In the genomic region with DNA sequence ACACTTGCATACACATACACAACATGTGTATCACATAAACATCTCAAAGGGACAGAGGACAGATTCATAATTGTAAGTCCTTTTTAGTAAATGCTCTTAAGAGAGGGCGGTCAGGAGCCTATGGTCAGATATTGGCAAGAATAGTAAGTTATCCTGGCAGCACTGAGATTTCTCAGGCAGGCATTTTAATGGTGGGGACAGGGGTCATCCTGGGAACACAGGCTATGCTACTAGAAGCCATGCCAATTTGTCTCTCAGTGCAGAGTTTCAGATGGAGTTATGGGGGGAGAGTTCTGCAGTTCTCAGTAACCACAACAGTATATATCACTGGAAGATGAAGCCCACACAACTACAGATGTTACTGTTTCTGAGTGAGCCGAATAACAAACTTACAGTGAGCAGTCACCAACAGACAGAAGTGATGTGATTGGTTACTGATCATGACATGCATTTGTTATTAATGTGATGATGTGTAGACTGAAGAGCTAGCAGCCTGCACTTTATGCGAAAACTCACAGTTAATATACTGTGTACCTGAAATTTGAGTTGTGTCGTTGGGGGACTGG, we compare ENCODE assay signal across 11 cellular contexts. TPM values are rescaled to one million over a fixed set of nuclear protein-coding genes. Genes with fewer than 3 reads are reported as not detected.
A peak's percentile ranks its signal among the peaks of the same experiment; 100 is the strongest.
DNase-seq lines count a peak whose midpoint lies in the region; ATAC-seq and TF ChIP-seq lines count a peak whose summit lies in the region.
"Had no signal": no experiment of that assay in that cellular context is flagged by ENCODE, and none has a peak within 500 bp of the region (broad histone marks: within the 10 kb centered on the region; RNA-seq: fewer than 3 reads in every experiment).

No MANE protein-coding gene starts in this region.

- H3K27me3 Mint-ChIP-seq in activated CD4-positive, alpha-beta T cell treated with anti-CD3 and anti-CD28 coated beads for 36 hours, result no peaks in the 10 kb centered on the region
- no peaks in the 10 kb centered on the region for H3K27me3 Mint-ChIP-seq in activated T-helper 17 cell treated with anti-CD3 and anti-CD28 coated beads, Interleukin-2, amount 50 U/mL, for 72 hours

- ATAC-seq in activated CD4-positive, alpha-beta T cell treated with anti-CD3 and anti-CD28 coated beads for 36 hours, result peak; percentile 52
- ATAC-seq in HG02938 (IDR thresholded peaks at IDR 0.05; ENCODE audit: unreplicated experiment) (peak; percentile 36), GM21367 (IDR thresholded peaks at IDR 0.05; ENCODE audit: unreplicated experiment) (no peak), GM19397 (IDR thresholded peaks at IDR 0.05; ENCODE audit: unreplicated experiment) (no peak)
- peak; percentile 46 for ATAC-seq in activated T-helper 17 cell treated with anti-CD3 and anti-CD28 coated beads, Interleukin-2, amount 50 U/mL, for 72 hours (replicated peaks)
- ATAC-seq: Right ventricle myocardium inferior had no signal

- H3K4me1 Mint-ChIP-seq in activated CD4-positive, alpha-beta T cell treated with anti-CD3 and anti-CD28 coated beads for 36 hours, result peaks cover 48% of the 10 kb centered on the region
- peaks cover 29% of the 10 kb centered on the region for H3K4me1 Mint-ChIP-seq in activated T-helper 17 cell treated with anti-CD3 and anti-CD28 coated beads, Interleukin-2, amount 50 U/mL, for 72 hours

- H3K27ac Mint-ChIP-seq in activated CD4-positive, alpha-beta T cell treated with anti-CD3 and anti-CD28 coated beads for 36 hours, result peak overlapping the region; percentile 96
- H3K27ac Mint-ChIP-seq in activated T-helper 17 cell treated with anti-CD3 and anti-CD28 coated beads, Interleukin-2, amount 50 U/mL, for 72 hours, result peak overlapping the region; percentile 97

- intact Hi-C loops in activated CD4-positive, alpha-beta T cell treated with anti-CD3 and anti-CD28 coated beads for 36 hours (cut with DNase I, micrococcal nuclease), result no loop called here

- no peaks in the 10 kb centered on the region for H3K9me3 Mint-ChIP-seq in activated CD4-positive, alpha-beta T cell treated with anti-CD3 and anti-CD28 coated beads for 36 hours (ENCODE audit: low read depth)
- H3K9me3 Mint-ChIP-seq in activated T-helper 17 cell treated with anti-CD3 and anti-CD28 coated beads, Interleukin-2, amount 50 U/mL, for 72 hours, result no peaks in the 10 kb centered on the region

- peaks cover 5% of the 10 kb centered on the region for H3K36me3 Mint-ChIP-seq in activated CD4-positive, alpha-beta T cell treated with anti-CD3 and anti-CD28 coated beads for 36 hours (ENCODE audit: low read depth)
- peaks cover 23% of the 10 kb centered on the region for H3K36me3 Mint-ChIP-seq in activated T-helper 17 cell treated with anti-CD3 and anti-CD28 coated beads, Interleukin-2, amount 50 U/mL, for 72 hours (ENCODE audit: low read depth)

- POLR2A ChIA-PET in activated CD4-positive, alpha-beta T cell treated with anti-CD3 and anti-CD28 coated beads for 36 hours (lab: Charles Lee), result interaction anchor here (0.7 to 1.4 kb wide), 5 partner anchors 33 to 62 kb away, joined by 3 to 6 read pairs (median 4); no protein-coding TSS in a partner anchor

- TF ChIP-seq CTCF in coronary artery (IDR thresholded peaks at IDR 0.05), result no peak

- H3K4me3 ChIP-seq in skin epidermis (no peak overlapping the region), coronary artery (no peak overlapping the region)

- CTCF ChIA-PET in activated CD4-positive, alpha-beta T cell treated with anti-CD3 and anti-CD28 coated beads for 36 hours (lab: Charles Lee), result interaction anchor here (0.6 to 1.4 kb wide), 6 partner anchors 18 to 100 kb away, joined by 3 to 7 read pairs (median 4); no protein-coding TSS in a partner anchor

- DNase-seq in activated CD4-positive, alpha-beta T cell treated with anti-CD3 and anti-CD28 coated beads for 36 hours, result peak; percentile 14
- no peak for DNase-seq in activated CD4-positive, alpha-beta T cell treated with anti-CD3 and anti-CD28 coated beads for 1 hour
- no peak for DNase-seq in coronary artery (ENCODE audit: low spot score)
- DNase-seq: 8988T, KBM-7 had no signal

- H3K4me3 Mint-ChIP-seq in activated CD4-positive, alpha-beta T cell treated with anti-CD3 and anti-CD28 coated beads for 36 hours, result peak overlapping the region; percentile 88
- peak overlapping the region; percentile 92 for H3K4me3 Mint-ChIP-seq in activated T-helper 17 cell treated with anti-CD3 and anti-CD28 coated beads, Interleukin-2, amount 50 U/mL, for 72 hours

- H3K27ac ChIP-seq in skin epidermis (peak overlapping the region in 13 of 21 experiments; percentile 6 to 97 (median 79)), coronary artery (no peak overlapping the region)

RNA-seq across cellular contexts. Expression of a gene that starts 16.4 kb away (rescaled TPM):
- total RNA-seq in activated CD4-positive, alpha-beta T cell treated with anti-CD3 and anti-CD28 coated beads for 36 hours, result 1 to 10 TPM; 1.8 to 2.3 TPM
- 1 to 10 TPM; 2.5 to 2.9 TPM for total RNA-seq in activated T-helper 17 cell treated with anti-CD3 and anti-CD28 coated beads, Interleukin-2, amount 50 U/mL, for 72 hours

RNA-seq across cellular contexts. Expression of a gene that starts 44.4 kb away (rescaled TPM):
- total RNA-seq in activated CD4-positive, alpha-beta T cell treated with anti-CD3 and anti-CD28 coated beads for 36 hours, result 100 to 1,000 TPM; 410 to 466 TPM
- 100 to 1,000 TPM; 306 to 483 TPM for total RNA-seq in activated T-helper 17 cell treated with anti-CD3 and anti-CD28 coated beads, Interleukin-2, amount 50 U/mL, for 72 hours

Comparison
In these comparisons a context has a peak if more than half of its experiments do, and no peak if none do; other contexts are left out.
1. ATAC-seq: peak in activated CD4-positive, alpha-beta T cell treated with anti-CD3 and anti-CD28 coated beads for 36 hours (single experiment), HG02938 (single experiment) and activated T-helper 17 cell treated with anti-CD3 and anti-CD28 coated beads, Interleukin-2, amount 50 U/mL, for 72 hours (single experiment); none in GM21367 (single experiment) and GM19397 (single experiment).
2. H3K27ac ChIP-seq: peak in skin epidermis (13 of 21); none in coronary artery (0 of 2).